1 cellular context compared by ENCODE assay signal in genomic region chr3:169250000-169250399, GRCh38.
TF ChIP-seq lines count a peak whose summit lies in the region.

No MANE protein-coding gene starts in this region.

TF ChIP-seq in GM23338, 12 proteins besides CTCF, POLR2A, EP300 and RAD21 (continued from another document):
- TF ChIP-seq ZNF462 (CRISPR knock-in tag; IDR thresholded peaks at IDR 0.05) = no peak
- no peak for TF ChIP-seq ZNF331 (CRISPR knock-in tag; IDR thresholded peaks at IDR 0.05; ENCODE audit: low read depth)
- TF ChIP-seq REST (IDR thresholded peaks at IDR 0.05; ENCODE audit: unreplicated experiment) = no peak
- no peak for TF ChIP-seq EZH2 (IDR thresholded peaks at IDR 0.05; ENCODE audit: low read depth, unreplicated experiment)
- no peak for TF ChIP-seq ZNF114 (CRISPR knock-in tag; IDR thresholded peaks at IDR 0.05)
- TF ChIP-seq ETS1 (IDR thresholded peaks at IDR 0.05) = no peak
- no peak for TF ChIP-seq CREB1 (CRISPR knock-in tag; IDR thresholded peaks at IDR 0.05; ENCODE audit: low read depth)
